Comparison of ENCODE assay signal across 2 cellular contexts in the genomic region with DNA sequence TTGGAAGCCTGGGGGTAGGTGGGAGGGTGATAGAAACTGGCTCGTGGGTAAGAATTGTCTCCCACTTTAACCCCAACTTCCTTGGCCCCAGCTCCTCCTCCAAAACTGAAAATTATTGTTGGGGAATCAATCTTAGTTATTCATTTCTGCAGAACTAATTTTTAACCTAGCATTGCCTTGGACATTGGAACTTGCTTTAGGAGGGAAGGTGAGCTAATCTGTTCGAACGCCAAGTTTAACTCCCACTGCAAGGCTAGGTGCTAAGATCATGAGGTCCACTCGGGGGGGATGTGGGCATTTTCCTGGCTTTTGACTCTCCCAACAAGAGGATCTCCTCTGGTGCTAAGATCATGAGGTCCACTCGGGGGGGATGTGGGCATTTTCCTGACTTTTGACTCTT. TPM values are rescaled to one million over a fixed set of nuclear protein-coding genes. Genes with fewer than 3 reads are reported as not detected.
"Had no signal": no experiment of that assay in that cellular context is flagged by ENCODE, and none has a peak within 500 bp of the region (broad histone marks: within the 10 kb centered on the region; RNA-seq: fewer than 3 reads in every experiment).

No MANE protein-coding gene starts in this region.

RNA-seq across cellular contexts. Expression of a gene that starts 3.5 kb away (rescaled TPM):
- total RNA-seq: glomerular endothelial cell, lung microvascular endothelial cell had no signal
